ENCODE assay signal across 1 cellular context in the genomic region with DNA sequence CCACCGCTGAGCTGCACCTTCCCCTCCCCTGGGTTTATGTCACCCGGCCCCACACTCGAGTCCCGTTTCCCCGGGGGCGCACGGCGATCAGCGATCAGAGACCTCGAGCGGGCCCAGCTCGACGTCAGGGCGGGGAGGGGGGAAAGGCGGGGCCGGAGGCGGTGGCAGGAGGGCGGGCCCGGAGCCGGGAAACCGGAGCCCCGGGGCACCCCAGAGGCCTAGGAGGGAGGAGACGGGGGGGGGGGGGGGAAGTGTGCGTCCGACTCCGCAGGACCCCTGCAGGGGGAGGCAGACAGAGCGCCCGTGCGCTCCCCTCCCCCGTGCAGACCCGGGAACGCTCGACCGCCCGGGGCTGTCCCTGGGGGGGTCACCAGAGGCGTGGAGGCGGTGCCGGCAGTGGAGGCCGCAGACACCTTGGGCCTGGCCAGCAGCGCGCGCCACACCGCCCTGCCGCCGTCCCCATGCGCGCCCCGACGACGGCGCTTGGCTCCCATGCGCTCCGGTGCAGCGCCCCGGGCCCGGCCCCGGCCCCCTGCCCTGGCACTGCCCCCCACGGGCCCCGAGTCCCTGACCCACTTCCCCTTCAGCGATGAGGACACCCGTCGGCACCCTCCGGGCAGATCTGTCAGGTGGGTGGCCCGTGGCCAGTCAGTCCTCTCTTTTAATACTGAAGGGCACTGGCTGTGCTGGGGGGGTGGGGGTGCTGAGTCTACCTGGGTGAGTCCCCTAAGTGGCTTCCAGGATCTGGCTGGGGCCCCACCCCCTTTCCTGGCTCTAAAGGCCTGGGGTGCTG.
A peak's percentile ranks its signal among the peaks of the same experiment; 100 is the strongest.
TF ChIP-seq lines count a peak whose summit lies in the region.

No MANE protein-coding gene starts in this region.

TF ChIP-seq in IMR-90, 13 proteins besides CTCF, POLR2A, EP300 and RAD21:
- TF ChIP-seq MAZ (IDR thresholded peaks at IDR 0.05; ENCODE audit: borderline replicate concordance, low read depth, low read length) (peak; percentile 46; the same call in 1 of the 2 replicates), FOS (IDR thresholded peaks at IDR 0.05; ENCODE audit: low read depth, low read length) (no peak)
TF ChIP-seq in IMR-90: peak in this region for 1.
